Comparison of ENCODE assay signal across 10 cellular contexts in genomic region chr4:105710012-105710600, GRCh38. TPM values are rescaled to one million over a fixed set of nuclear protein-coding genes. Genes with fewer than 3 reads are reported as not detected.
DNase-seq lines count a peak whose midpoint lies in the region; ATAC-seq, FAIRE-seq and TF ChIP-seq lines count a peak whose summit lies in the region.
"Had no signal": no experiment of that assay in that cellular context is flagged by ENCODE, and none has a peak within 500 bp of the region (broad histone marks: within the 10 kb centered on the region; RNA-seq: fewer than 3 reads in every experiment).

No MANE protein-coding gene starts in this region.

- TF ChIP-seq CTCF in PC-3 (conservative IDR thresholded peaks at IDR 0.05; ENCODE audit: low read depth, low read length) = no peak
- no peak for TF ChIP-seq CTCF in endothelial cell of umbilical vein (IDR thresholded peaks at IDR 0.05; ENCODE audit: extremely low read depth in 1 of 2, insufficient read depth in 1 of 2, low read depth in 1 of 2, low read length in 2 of 2)
- TF ChIP-seq CTCF in smooth muscle cell (IDR thresholded peaks at IDR 0.05; ENCODE audit: borderline replicate concordance, insufficient read depth, poor library complexity, severe bottlenecking) = no peak

- peak overlapping the region; percentile 99 for H3K4me3 Mint-ChIP-seq in activated T-cell treated with anti-CD3 and anti-CD28 coated beads, Interleukin-2, amount 50 U/mL, for 4 hours

- H3K36me3 Mint-ChIP-seq in activated T-cell treated with anti-CD3 and anti-CD28 coated beads, Interleukin-2, amount 50 U/mL, for 4 hours (ENCODE audit: insufficient read depth) = no peaks in the 10 kb centered on the region

- no peak for DNase-seq in activated T-cell treated with anti-CD3 and anti-CD28 coated beads, Interleukin-2, amount 50 U/mL, for 4 hours
- no peak for DNase-seq in activated T-cell treated with anti-CD3 and anti-CD28 coated beads, Interleukin-2, amount 50 U/mL, for 48 hours
- no peak for DNase-seq in PC-3
- no peak for DNase-seq in endothelial cell of umbilical vein (ENCODE audit: low read depth, low spot score)
- DNase-seq in smooth muscle cell (lab: John Stamatoyannopoulos, UW; ENCODE audit: unreplicated experiment) = no peak
- no peak for DNase-seq in effector memory CD4-positive, alpha-beta T cell
- DNase-seq in inferior parietal cortex (ENCODE audit: extremely low spot score) = no peak
- DNase-seq: NCI-H2171 had no signal

- no peak for FAIRE-seq in endothelial cell of umbilical vein (lab: Jason Lieb, UNC)
- FAIRE-seq: TTC549 had no signal

- CTCF ChIA-PET in PC-3 (lab: Charles Lee) (interaction anchor here (0.7 kb wide), 1 partner anchor 80 kb away, joined by 3 read pairs; no protein-coding TSS in a partner anchor), endothelial cell of umbilical vein (lab: Charles Lee) (interaction anchor here (0.7 to 4.0 kb wide), 5 partner anchors 9 to 1210 kb away, joined by 3 to 10 read pairs (median 3); no protein-coding TSS in a partner anchor)

- peaks cover 27% of the 10 kb centered on the region for H3K4me1 Mint-ChIP-seq in activated T-cell treated with anti-CD3 and anti-CD28 coated beads, Interleukin-2, amount 50 U/mL, for 4 hours (ENCODE audit: low read depth)

- H3K9me3 ChIP-seq in PC-3 (ENCODE audit: low read length) = no peaks in the 10 kb centered on the region
- no peaks in the 10 kb centered on the region for H3K9me3 ChIP-seq in endothelial cell of umbilical vein (replicated peaks; ENCODE audit: control insufficient read depth, insufficient read depth, low read length)
- no peaks in the 10 kb centered on the region for H3K9me3 ChIP-seq in smooth muscle cell (replicated peaks; ENCODE audit: low read depth)
- H3K9me3 ChIP-seq in effector memory CD4-positive, alpha-beta T cell (ENCODE audit: control insufficient read depth, low read length) = no peaks in the 10 kb centered on the region

- H4K20me1 ChIP-seq in PC-3 (ENCODE audit: low read length) (no peaks in the 10 kb centered on the region), endothelial cell of umbilical vein (replicated peaks; ENCODE audit: control insufficient read depth, extremely low read depth, insufficient read depth, low read length) (no peaks in the 10 kb centered on the region), smooth muscle cell (ENCODE audit: low read depth) (no peaks in the 10 kb centered on the region)

- POLR2A ChIA-PET in PC-3 (lab: Charles Lee; ENCODE audit: unreplicated experiment) (no interaction called here), endothelial cell of umbilical vein (lab: Charles Lee) (interaction anchor here (0.7 kb wide), 2 partner anchors 281 to 556 kb away, joined by 3 to 5 read pairs; no protein-coding TSS in a partner anchor)

- peak overlapping the region; percentile 95; the same call in 1 of the 2 replicates for H3K9ac ChIP-seq in PC-3 (ENCODE audit: low read length)
- H3K9ac ChIP-seq in endothelial cell of umbilical vein (replicated peaks; ENCODE audit: extremely low read depth, insufficient read depth, low read length) = no peak overlapping the region
- peak overlapping the region; percentile 90 for H3K9ac ChIP-seq in smooth muscle cell (ENCODE audit: low read depth)

- dilution Hi-C loops in endothelial cell of umbilical vein (cut with MboI; ENCODE audit: extremely low pct_ligation_motif_present, low sequenced_read_pairs) = no loop called here

- H3F3A ChIP-seq in PC-3 (ENCODE audit: low read length, unreplicated experiment) (no peaks in the 10 kb centered on the region), smooth muscle cell (ENCODE audit: low read depth) (no peaks in the 10 kb centered on the region)

- TF ChIP-seq POLR2A in endothelial cell of umbilical vein (IDR thresholded peaks at IDR 0.05; ENCODE audit: low read depth, low read length) = no peak

- peak overlapping the region; percentile 86 for H3K4me3 ChIP-seq in PC-3 (ENCODE audit: low read length)
- H3K4me3 ChIP-seq in endothelial cell of umbilical vein (replicated peaks in 1 of 3; ENCODE audit: insufficient read depth in 1 of 3, low read depth in 1 of 3, low read length in 3 of 3) = no peak overlapping the region
- H3K4me3 ChIP-seq in smooth muscle cell = peak overlapping the region; percentile 84
- no peak overlapping the region for H3K4me3 ChIP-seq in effector memory CD4-positive, alpha-beta T cell (ENCODE audit: insufficient read depth, low read depth, low read length, poor library complexity, severe bottlenecking)

- H2AFZ ChIP-seq in PC-3 (ENCODE audit: low read length) (peak overlapping the region; percentile 38; the same call in 1 of the 2 replicates), endothelial cell of umbilical vein (ENCODE audit: low read depth, low read length) (no peak overlapping the region), smooth muscle cell (ENCODE audit: low read depth) (no peak overlapping the region)

- ATAC-seq in activated T-cell treated with anti-CD3 and anti-CD28 coated beads, Interleukin-2, amount 50 U/mL, for 4 hours = no peak
- ATAC-seq in PC-3 = no peak
- no peak for ATAC-seq in GM19467 (IDR thresholded peaks at IDR 0.05; ENCODE audit: unreplicated experiment)

- H3K9me1 ChIP-seq in endothelial cell of umbilical vein (replicated peaks; ENCODE audit: control insufficient read depth, extremely low read depth, insufficient read depth, low read length) = no peaks in the 10 kb centered on the region

- BruUV-seq in PC-3 (replicated peaks; lab: Mats Ljungman, UMichigan) (no TSS peak), endothelial cell of umbilical vein (replicated peaks; lab: Mats Ljungman, UMichigan) (no TSS peak)

- WGBS in smooth muscle cell (ENCODE audit: low lambda C conversion rate) = 64% methylated on average over 14 of the region's 16 CpGs

- intact Hi-C loops in PC-3 (cut with micrococcal nuclease) = loop anchor here (5.0 to 10.0 kb wide), 5 partner anchors 33 to 495 kb away; partner anchors contain the start of gene PPA2
- intact Hi-C loops in endothelial cell of umbilical vein (cut with micrococcal nuclease) = loop anchor here (10.0 kb wide), 1 partner anchor 355 kb away; no protein-coding TSS in a partner anchor

- no peaks in the 10 kb centered on the region for H3K9me2 ChIP-seq in PC-3 (replicated peaks; ENCODE audit: low read length)

- H3K4me2 ChIP-seq in PC-3 (ENCODE audit: low read length) (peak overlapping the region; percentile 99), endothelial cell of umbilical vein (ENCODE audit: insufficient read depth, low read length) (peak overlapping the region; percentile 99), smooth muscle cell (peak overlapping the region; percentile 96)

- no peaks in the 10 kb centered on the region for H3K9me3 Mint-ChIP-seq in activated T-cell treated with anti-CD3 and anti-CD28 coated beads, Interleukin-2, amount 50 U/mL, for 4 hours

- no peaks in the 10 kb centered on the region for H3K27me3 Mint-ChIP-seq in activated T-cell treated with anti-CD3 and anti-CD28 coated beads, Interleukin-2, amount 50 U/mL, for 4 hours (ENCODE audit: low read depth)

- H3K79me2 ChIP-seq in PC-3 (ENCODE audit: low read length) = peaks cover 71% of the 10 kb centered on the region
- H3K79me2 ChIP-seq in endothelial cell of umbilical vein (ENCODE audit: control insufficient read depth, insufficient read depth, low read length) = peaks cover 47% of the 10 kb centered on the region
- peaks cover 52% of the 10 kb centered on the region for H3K79me2 ChIP-seq in smooth muscle cell (ENCODE audit: low read depth)

- H3K36me3 ChIP-seq in PC-3 (ENCODE audit: low read depth, low read length) (no peaks in the 10 kb centered on the region), endothelial cell of umbilical vein (ENCODE audit: control insufficient read depth in 2 of 2, extremely low read depth in 1 of 2, insufficient read depth in 2 of 2, low read length in 2 of 2) (no peaks in the 10 kb centered on the region), smooth muscle cell (ENCODE audit: low read depth) (no peaks in the 10 kb centered on the region)
- H3K36me3 ChIP-seq in effector memory CD4-positive, alpha-beta T cell (ENCODE audit: control insufficient read depth, insufficient read depth, low read length) = no peaks in the 10 kb centered on the region

- no peak overlapping the region for H3K27ac ChIP-seq in PC-3 (ENCODE audit: low read length)
- H3K27ac ChIP-seq in endothelial cell of umbilical vein (ENCODE audit: insufficient read depth, low read depth, low read length) = no peak overlapping the region
- no peak overlapping the region for H3K27ac ChIP-seq in smooth muscle cell (ENCODE audit: low read depth)
- H3K27ac ChIP-seq in effector memory CD4-positive, alpha-beta T cell (ENCODE audit: insufficient read depth, low read length, poor library complexity, severe bottlenecking) = no peak overlapping the region

- peaks cover 42% of the 10 kb centered on the region for H3K4me1 ChIP-seq in PC-3 (ENCODE audit: insufficient read depth, low read length)
- peaks cover 16% of the 10 kb centered on the region for H3K4me1 ChIP-seq in endothelial cell of umbilical vein (ENCODE audit: control insufficient read depth, extremely low read depth, insufficient read depth, low read length)
- peaks cover 17% of the 10 kb centered on the region for H3K4me1 ChIP-seq in smooth muscle cell (ENCODE audit: low read depth)
- H3K4me1 ChIP-seq in effector memory CD4-positive, alpha-beta T cell (ENCODE audit: control insufficient read depth, insufficient read depth, low read length, poor library complexity, severe bottlenecking) = no peaks in the 10 kb centered on the region

- H3K27me3 ChIP-seq in PC-3 (ENCODE audit: low read length) = no peaks in the 10 kb centered on the region
- no peaks in the 10 kb centered on the region for H3K27me3 ChIP-seq in endothelial cell of umbilical vein (ENCODE audit: control insufficient read depth in 2 of 2, insufficient read depth in 2 of 2, low read length in 2 of 2)
- no peaks in the 10 kb centered on the region for H3K27me3 ChIP-seq in smooth muscle cell (ENCODE audit: low read depth)
- H3K27me3 ChIP-seq in effector memory CD4-positive, alpha-beta T cell (replicated peaks; ENCODE audit: control insufficient read depth, insufficient read depth, low read length, poor library complexity, severe bottlenecking) = no peaks in the 10 kb centered on the region

RNA-seq across cellular contexts. Expression of gene GSTCD, which starts 1.5 kb away (rescaled TPM):
- total RNA-seq in activated T-cell treated with anti-CD3 and anti-CD28 coated beads, Interleukin-2, amount 50 U/mL, for 4 hours = 10 to 100 TPM; 13.2 to 16.6 (median 14.2) TPM
- total RNA-seq in PC-3 (2014; rRNA removed) (12.1 and 15.4 TPM in 2 replicates), endothelial cell of umbilical vein (11.3 and 13.1 TPM in 2 replicates), smooth muscle cell (10.5 and 22.3 TPM in 2 replicates)
- polyA plus RNA-seq in endothelial cell of umbilical vein (2.4 and 3.3 TPM in 2 replicates), smooth muscle cell (4.2 and 5.6 TPM in 2 replicates)
- polyA plus RNA-seq in endothelial cell of umbilical vein (2011; cell fraction: cytosol; rRNA removed) = 5.3 and 5.6 TPM in 2 replicates
- 4.7 and 6.8 TPM in 2 replicates for polyA plus RNA-seq in endothelial cell of umbilical vein (2011; cell fraction: nucleus; rRNA removed)
- 5.6 and 7.7 TPM in 2 replicates for polyA plus RNA-seq in endothelial cell of umbilical vein (2012)
- polyA minus RNA-seq in endothelial cell of umbilical vein = 7.3 and 10.1 TPM in 2 replicates
- 9.5 TPM for polyA minus RNA-seq in endothelial cell of umbilical vein (2011; cell fraction: cytosol; rRNA and poly(A)+ RNA removed)
- polyA minus RNA-seq in endothelial cell of umbilical vein (2011; cell fraction: nucleus; rRNA and poly(A)+ RNA removed) = 17.5 and 19.8 TPM in 2 replicates

RNA-seq across cellular contexts. Expression of gene INTS12, which starts 1.6 kb away (rescaled TPM):
- total RNA-seq in activated T-cell treated with anti-CD3 and anti-CD28 coated beads, Interleukin-2, amount 50 U/mL, for 4 hours = 10 to 100 TPM; 24.2 to 26.1 (median 25.2) TPM
- total RNA-seq in PC-3 (2014; rRNA removed) (12.6 and 13.3 TPM in 2 replicates), endothelial cell of umbilical vein (19.5 and 19.7 TPM in 2 replicates), smooth muscle cell (19.1 and 29.6 TPM in 2 replicates)
- polyA plus RNA-seq in endothelial cell of umbilical vein (18.3 and 20.9 TPM in 2 replicates), smooth muscle cell (23.6 and 27.9 TPM in 2 replicates)
- 28.5 and 29.3 TPM in 2 replicates for polyA plus RNA-seq in endothelial cell of umbilical vein (2011; cell fraction: cytosol; rRNA removed)
- polyA plus RNA-seq in endothelial cell of umbilical vein (2011; cell fraction: nucleus; rRNA removed) = 29.5 and 33.8 TPM in 2 replicates
- polyA plus RNA-seq in endothelial cell of umbilical vein (2012) = 21.8 and 29.8 TPM in 2 replicates
- 33.3 and 35.9 TPM in 2 replicates for polyA minus RNA-seq in endothelial cell of umbilical vein
- polyA minus RNA-seq in endothelial cell of umbilical vein (2011; cell fraction: cytosol; rRNA and poly(A)+ RNA removed) = 5.0 TPM
- polyA minus RNA-seq in endothelial cell of umbilical vein (2011; cell fraction: nucleus; rRNA and poly(A)+ RNA removed) = 20.2 and 24.7 TPM in 2 replicates

Comparison
In these comparisons a context has a peak if more than half of its experiments do, and no peak if none do; other contexts are left out.
1. H3K4me3 ChIP-seq: peak in PC-3 (single experiment) and smooth muscle cell (single experiment); none in endothelial cell of umbilical vein (0 of 3) and effector memory CD4-positive, alpha-beta T cell (single experiment).
2. Peak in every context shown above with its lines, with median percentiles within 50 percentile points of each other: H3K4me2 ChIP-seq.